Comparison of ENCODE assay signal across 1 cellular context in the genomic region with DNA sequence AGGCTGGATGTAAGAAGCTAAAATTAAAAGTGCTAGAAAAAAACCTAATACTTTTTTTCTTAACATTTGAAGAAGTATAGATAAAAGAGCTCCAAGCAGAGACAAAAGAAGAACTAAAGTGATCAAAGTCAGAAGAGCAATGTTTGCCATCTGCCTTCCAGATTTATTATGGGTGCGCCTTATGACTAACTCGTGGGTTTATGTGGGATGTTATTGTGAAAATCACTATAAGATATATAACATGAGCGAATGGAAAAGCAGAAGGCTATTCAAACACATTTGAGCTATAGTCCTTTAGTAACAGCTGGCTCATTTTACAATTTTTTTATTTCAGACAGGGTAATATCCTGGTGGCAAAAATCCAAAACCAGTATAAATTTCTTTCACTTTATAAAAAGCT.
TF ChIP-seq lines count a peak whose summit lies in the region.

No MANE protein-coding gene starts in this region.

TF ChIP-seq in WTC11, 78 proteins besides CTCF, POLR2A, EP300 and RAD21 (continued from another document):
- no peak for TF ChIP-seq GRHL2 (CRISPR knock-in tag; IDR thresholded peaks at IDR 0.05; ENCODE audit: insufficient replicate concordance, severe bottlenecking)
- TF ChIP-seq TEAD4 (CRISPR knock-in tag; IDR thresholded peaks at IDR 0.05), result no peak
- TF ChIP-seq ETV6 (CRISPR knock-in tag; IDR thresholded peaks at IDR 0.05), result no peak
- TF ChIP-seq, protein P1, sequence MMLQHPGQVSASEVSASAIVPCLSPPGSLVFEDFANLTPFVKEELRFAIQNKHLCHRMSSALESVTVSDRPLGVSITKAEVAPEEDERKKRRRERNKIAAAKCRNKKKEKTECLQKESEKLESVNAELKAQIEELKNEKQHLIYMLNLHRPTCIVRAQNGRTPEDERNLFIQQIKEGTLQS (CRISPR knock-in tag; conservative IDR thresholded peaks at IDR 0.05), result no peak
- no peak for TF ChIP-seq ZNF396 (CRISPR knock-in tag; IDR thresholded peaks at IDR 0.05; ENCODE audit: borderline replicate concordance)
- TF ChIP-seq, protein P2, sequence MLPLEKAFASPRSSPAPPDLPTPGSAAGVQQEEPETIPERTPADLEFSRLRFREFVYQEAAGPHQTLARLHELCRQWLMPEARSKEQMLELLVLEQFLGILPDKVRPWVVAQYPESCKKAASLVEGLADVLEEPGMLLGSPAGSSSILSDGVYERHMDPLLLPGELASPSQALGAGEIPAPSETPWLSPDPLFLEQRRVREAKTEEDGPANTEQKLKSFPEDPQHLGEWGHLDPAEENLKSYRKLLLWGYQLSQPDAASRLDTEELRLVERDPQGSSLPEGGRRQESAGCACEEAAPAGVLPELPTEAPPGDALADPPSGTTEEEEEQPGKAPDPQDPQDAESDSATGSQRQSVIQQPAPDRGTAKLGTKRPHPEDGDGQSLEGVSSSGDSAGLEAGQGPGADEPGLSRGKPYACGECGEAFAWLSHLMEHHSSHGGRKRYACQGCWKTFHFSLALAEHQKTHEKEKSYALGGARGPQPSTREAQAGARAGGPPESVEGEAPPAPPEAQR (CRISPR knock-in tag; IDR thresholded peaks at IDR 0.05), result no peak
- no peak for TF ChIP-seq E2F5 (CRISPR knock-in tag; IDR thresholded peaks at IDR 0.05)
- TF ChIP-seq, protein P3, sequence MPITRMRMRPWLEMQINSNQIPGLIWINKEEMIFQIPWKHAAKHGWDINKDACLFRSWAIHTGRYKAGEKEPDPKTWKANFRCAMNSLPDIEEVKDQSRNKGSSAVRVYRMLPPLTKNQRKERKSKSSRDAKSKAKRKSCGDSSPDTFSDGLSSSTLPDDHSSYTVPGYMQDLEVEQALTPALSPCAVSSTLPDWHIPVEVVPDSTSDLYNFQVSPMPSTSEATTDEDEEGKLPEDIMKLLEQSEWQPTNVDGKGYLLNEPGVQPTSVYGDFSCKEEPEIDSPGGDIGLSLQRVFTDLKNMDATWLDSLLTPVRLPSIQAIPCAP (CRISPR knock-in tag; IDR thresholded peaks at IDR 0.05), result no peak
- TF ChIP-seq ZNF416 (CRISPR knock-in tag; IDR thresholded peaks at IDR 0.05), result no peak
- no peak for TF ChIP-seq ZNF121 (CRISPR knock-in tag; IDR thresholded peaks at IDR 0.05)
- TF ChIP-seq CBFB (CRISPR knock-in tag; IDR thresholded peaks at IDR 0.05; ENCODE audit: low read depth), result no peak
